Comparison of ENCODE assay signal across 8 cellular contexts in the genomic region with DNA sequence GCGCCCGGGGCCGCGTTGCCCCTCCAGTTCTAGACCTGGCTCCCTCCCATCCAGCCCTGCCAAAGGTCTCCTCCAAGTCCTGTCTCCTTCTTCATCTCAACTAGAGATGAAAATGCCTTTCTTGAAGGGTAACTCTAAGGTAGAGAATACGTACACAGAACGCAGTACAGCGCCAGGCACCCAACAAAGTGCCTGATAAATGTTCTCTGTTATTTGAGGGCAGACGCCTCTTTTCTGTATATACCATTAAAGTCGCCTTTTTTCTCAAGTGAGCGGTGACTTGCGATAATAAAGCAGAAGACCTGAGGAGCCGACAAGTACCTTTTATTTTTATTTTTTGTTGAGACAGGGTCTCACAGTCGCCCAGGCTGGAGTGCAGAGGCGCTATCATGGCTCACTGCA. TPM values are rescaled to one million over a fixed set of nuclear protein-coding genes. Genes with fewer than 3 reads are reported as not detected.
DNase-seq lines count a peak whose midpoint lies in the region; ATAC-seq and TF ChIP-seq lines count a peak whose summit lies in the region.

No MANE protein-coding gene starts in this region.

- H3K36me3 ChIP-seq in ES-I3 (ENCODE audit: insufficient read depth, low read length) (no peaks in the 10 kb centered on the region), Panc1 (ENCODE audit: control insufficient read depth, insufficient read depth, low read length) (no peaks in the 10 kb centered on the region; the same call in 1 of the 2 replicates), esophagus muscularis mucosa (no peaks in the 10 kb centered on the region)

- BruUV-seq in Panc1 (replicated peaks; lab: Mats Ljungman, UMichigan): no TSS peak

- POLR2A ChIA-PET in Panc1 (lab: Charles Lee): no interaction called here

- CTCF ChIA-PET in Panc1 (lab: Charles Lee): no interaction called here

- H3K9me3 ChIP-seq in ES-I3 (ENCODE audit: control insufficient read depth, insufficient read depth, low read length) (0 out of 2 replicates have a peak, but pooled peaks cover 3% of the 10 kb centered on the region), Panc1 (ENCODE audit: control insufficient read depth, insufficient read depth, low read depth, low read length) (no peaks in the 10 kb centered on the region), esophagus muscularis mucosa (no peaks in the 10 kb centered on the region)

- peak overlapping the region; percentile 96 for H3K9ac ChIP-seq in ES-I3 (ENCODE audit: low read depth, low read length)

- no peak for TF ChIP-seq POLR2A in esophagus muscularis mucosa (IDR thresholded peaks at IDR 0.05; ENCODE audit: low read depth)

- ATAC-seq in Panc1: no peak
- ATAC-seq in GM21825 (IDR thresholded peaks at IDR 0.05; ENCODE audit: unreplicated experiment): no peak

- H3K4me1 Mint-ChIP-seq in progenitor cell of endocrine pancreas (ENCODE audit: low read depth): peaks cover 3% of the 10 kb centered on the region

- H3K4me3 Mint-ChIP-seq in progenitor cell of endocrine pancreas (ENCODE audit: low read depth): peak overlapping the region; percentile 80

- H3K27ac ChIP-seq in Panc1 (ENCODE audit: low read length) (peak overlapping the region; percentile 82), esophagus muscularis mucosa (replicated peaks in 1 of 4) (peak overlapping the region; percentile 94 to 99 (median 97))

- 49% methylated on average over 10 of the region's 14 CpGs for WGBS in esophagus muscularis mucosa

- H3K27me3 ChIP-seq in Panc1 (ENCODE audit: control insufficient read depth, insufficient read depth, low read length) (no peaks in the 10 kb centered on the region), esophagus muscularis mucosa (no peaks in the 10 kb centered on the region)

- in situ Hi-C loops in Panc1 (cut with HindIII; ENCODE audit: low pct_unique_long_range_greater_than_20kb, low sequenced_read_pairs): no loop called here

- H3K27ac Mint-ChIP-seq in progenitor cell of endocrine pancreas: peak overlapping the region; percentile 74

- H3K4me1 ChIP-seq in ES-I3 (ENCODE audit: insufficient read depth, low read length) (no peaks in the 10 kb centered on the region), Panc1 (ENCODE audit: control insufficient read depth, insufficient read depth, low read length) (peaks cover 4% of the 10 kb centered on the region), esophagus muscularis mucosa (peaks cover 8 to 60% (median 49%) of the 10 kb centered on the region in 4 donors)

- no peaks in the 10 kb centered on the region for H3K27me3 Mint-ChIP-seq in progenitor cell of endocrine pancreas

- H3K4me3 ChIP-seq in Panc1 (ENCODE audit: low read depth in 2 of 2, low read length in 2 of 2): peak overlapping the region; percentile 67 to 76
- H3K4me3 ChIP-seq in esophagus muscularis mucosa: peak overlapping the region; percentile 69 to 91 (median 80)

- H3K9me3 Mint-ChIP-seq in progenitor cell of endocrine pancreas (ENCODE audit: low read depth): peaks cover 4% of the 10 kb centered on the region

- TF ChIP-seq CTCF in Panc1 (IDR thresholded peaks at IDR 0.05): no peak
- TF ChIP-seq CTCF in esophagus muscularis mucosa (IDR thresholded peaks at IDR 0.05): no peak
- TF ChIP-seq CTCF in progenitor cell of endocrine pancreas (IDR thresholded peaks at IDR 0.05; ENCODE audit: unreplicated experiment): no peak

- no peak for TF ChIP-seq EP300 in esophagus muscularis mucosa (IDR thresholded peaks at IDR 0.05)

- no peaks in the 10 kb centered on the region for H3K36me3 Mint-ChIP-seq in progenitor cell of endocrine pancreas (ENCODE audit: insufficient read depth)

- intact Hi-C loops in Panc1 (cut with micrococcal nuclease; ENCODE audit: unreplicated experiment): no loop called here
- intact Hi-C loops in esophagus muscularis mucosa (cut with DNase I): no loop called here

- DNase-seq in Panc1 (ENCODE audit: low read depth, low spot score) (no peak), esophagus muscularis mucosa (ENCODE audit: extremely low spot score) (no peak), progenitor cell of endocrine pancreas (ENCODE audit: low spot score, unreplicated experiment) (no peak), NCI-H345 (lab: John Stamatoyannopoulos, UW) (no peak), NCI-H82 (lab: John Stamatoyannopoulos, UW) (no peak)
- no peak for DNase-seq in stimulated activated CD4-positive, alpha-beta T cell treated with anti-CD3 and anti-CD28 coated beads, Interleukin-2, amount 100 ng/mL, for 24 hours

RNA-seq across cellular contexts. Expression of gene CRTAP, which starts 0.8 kb away (rescaled TPM):
- 99.3 TPM for total RNA-seq in Panc1 (2021; ENCODE audit: unreplicated experiment)
- polyA plus RNA-seq in Panc1 (2012; ENCODE audit: insufficient read length): 76.8 TPM
- total RNA-seq in esophagus muscularis mucosa: 100 to 1,000 TPM; 187 to 282 (median 237) TPM
- 64.7 and 66.9 TPM in 2 replicates for total RNA-seq in progenitor cell of endocrine pancreas

RNA-seq across cellular contexts. Expression of gene GLB1, which starts 17.7 kb away (rescaled TPM):
- total RNA-seq in Panc1 (2021; ENCODE audit: unreplicated experiment): 39.1 TPM
- 43.1 TPM for polyA plus RNA-seq in Panc1 (2012; ENCODE audit: insufficient read length)
- 10 to 100 TPM; 19.9 to 36.8 (median 30.3) TPM for total RNA-seq in esophagus muscularis mucosa
- 91.5 and 98.6 TPM in 2 replicates for total RNA-seq in progenitor cell of endocrine pancreas

RNA-seq across cellular contexts. Expression of gene TMPPE, which starts 17.7 kb away (rescaled TPM):
- 5.8 TPM for total RNA-seq in Panc1 (2021; ENCODE audit: unreplicated experiment)
- 0.69 TPM for polyA plus RNA-seq in Panc1 (2012; ENCODE audit: insufficient read length)
- total RNA-seq in esophagus muscularis mucosa: 1 to 10 TPM; 6.2 to 9.4 (median 7.0) TPM
- 7.5 and 7.7 TPM in 2 replicates for total RNA-seq in progenitor cell of endocrine pancreas
